Comparison of ENCODE assay signal across 10 cellular contexts in genomic region chr18:48889115-48889941, GRCh38.
A peak's percentile ranks its signal among the peaks of the same experiment; 100 is the strongest.
DNase-seq lines count a peak whose midpoint lies in the region; ATAC-seq and TF ChIP-seq lines count a peak whose summit lies in the region.
"Had no signal": no experiment of that assay in that cellular context is flagged by ENCODE, and none has a peak within 500 bp of the region (broad histone marks: within the 10 kb centered on the region; RNA-seq: fewer than 3 reads in every experiment).

No MANE protein-coding gene starts in this region.

- DNase-seq in Ammon's horn (ENCODE audit: low spot score): peak; percentile 68
- DNase-seq in adrenal gland: peak; percentile 67 to 86 (median 76)
- DNase-seq in left ventricle myocardium superior: peak; percentile 72
- DNase-seq in osteoblast (ENCODE audit: insufficient read length, low spot score, missing footprints): peak; percentile 54
- no peak for DNase-seq in UCSD-AML1 (lab: John Stamatoyannopoulos, UW; ENCODE audit: unreplicated experiment)
- no peak for DNase-seq in colonic mucosa
- DNase-seq: activated CD4-positive, alpha-beta T cell treated with anti-CD3 and anti-CD28 coated beads, Interleukin-2, amount 10 ng/mL, durations not matched to agents 7 days and 5 days; kidney glomerular epithelial cell had no signal

- H4K20me1 ChIP-seq in osteoblast (ENCODE audit: insufficient read depth, low read length): no peaks in the 10 kb centered on the region

- TF ChIP-seq POLR2A in adrenal gland (IDR thresholded peaks at IDR 0.05): no peak

- intact Hi-C loops in adrenal gland (cut with DNase I): no loop called here
- intact Hi-C loops in left ventricle myocardium superior (cut with micrococcal nuclease): no loop called here
- intact Hi-C loops in colonic mucosa (cut with DNase I): no loop called here

- peak overlapping the region in 1 of 5 donors; percentile 7 for H3K27ac ChIP-seq in adrenal gland
- H3K27ac ChIP-seq in osteoblast (ENCODE audit: low read depth, low read length): no peak overlapping the region
- no peak overlapping the region for H3K27ac ChIP-seq in colonic mucosa

- H3K36me3 ChIP-seq in adrenal gland (replicated peaks in 1 of 2): no peaks in the 10 kb centered on the region
- no peaks in the 10 kb centered on the region for H3K36me3 ChIP-seq in osteoblast (ENCODE audit: insufficient read depth, low read length)
- no peaks in the 10 kb centered on the region for H3K36me3 ChIP-seq in colonic mucosa

- H3K4me1 ChIP-seq in adrenal gland (replicated peaks in 1 of 2) (peaks cover 6 to 7% of the 10 kb centered on the region in 2 donors), osteoblast (ENCODE audit: insufficient read depth, low read length) (no peaks in the 10 kb centered on the region), colonic mucosa (no peaks in the 10 kb centered on the region)

- TF ChIP-seq CTCF in adrenal gland (IDR thresholded peaks at IDR 0.05) (peak in 1 of 6 experiments; percentile 10), osteoblast (IDR thresholded peaks at IDR 0.05; ENCODE audit: extremely low read depth, low read depth, low read length) (no peak), colonic mucosa (IDR thresholded peaks at IDR 0.05) (no peak)

- no peaks in the 10 kb centered on the region for H3K79me2 ChIP-seq in osteoblast (ENCODE audit: insufficient read depth, low read length)

- H3K27me3 ChIP-seq in adrenal gland (no peaks in the 10 kb centered on the region), osteoblast (ENCODE audit: insufficient read depth, low read length) (no peaks in the 10 kb centered on the region), colonic mucosa (no peaks in the 10 kb centered on the region)

- H3K4me3 ChIP-seq in adrenal gland: no peak overlapping the region
- H3K4me3 ChIP-seq in osteoblast (ENCODE audit: insufficient read depth, low read length): no peak overlapping the region
- no peak overlapping the region for H3K4me3 ChIP-seq in colonic mucosa

- H3K9me3 ChIP-seq in adrenal gland (replicated peaks in 1 of 3): no peaks in the 10 kb centered on the region
- H3K9me3 ChIP-seq in osteoblast (ENCODE audit: low read depth, low read length): no peaks in the 10 kb centered on the region
- H3K9me3 ChIP-seq in colonic mucosa: no peaks in the 10 kb centered on the region

- WGBS in adrenal gland, 4 donors: 36 to 72% (median 45%) methylated on average over 4 to 18 of the region's 18 CpGs

- ATAC-seq in left ventricle myocardium superior (peak; percentile 64), GM19351 (IDR thresholded peaks at IDR 0.05; ENCODE audit: unreplicated experiment) (no peak), GM21423 (IDR thresholded peaks at IDR 0.05; ENCODE audit: unreplicated experiment) (no peak)

- H3K4me2 ChIP-seq in osteoblast (ENCODE audit: insufficient read depth, low read length): no peak overlapping the region

- no peak overlapping the region for H2AFZ ChIP-seq in osteoblast (ENCODE audit: low read length)

- H3K9ac ChIP-seq in colonic mucosa (ENCODE audit: low read depth in 2 of 2, low read length in 2 of 2): peak overlapping the region in 1 of 2 donors; percentile 24

Comparison
In these comparisons a context has a peak if more than half of its experiments do, and no peak if none do; other contexts are left out.
1. DNase-seq: peak in Ammon's horn (single experiment), adrenal gland (7 of 7), left ventricle myocardium superior (single experiment) and osteoblast (single experiment); none in UCSD-AML1 (single experiment) and colonic mucosa (single experiment).